Comparison of ENCODE assay signal across 8 cellular contexts in genomic region chr14:50342211-50343080, GRCh38. TPM values are rescaled to one million over a fixed set of nuclear protein-coding genes. Genes with fewer than 3 reads are reported as not detected.
DNase-seq lines count a peak whose midpoint lies in the region; ATAC-seq, FAIRE-seq and TF ChIP-seq lines count a peak whose summit lies in the region.

No MANE protein-coding gene starts in this region.

- CTCF ChIA-PET in HEK293T (lab: Yijun Ruan, JAX), result interaction anchor here (1.8 to 2.1 kb wide), 2 partner anchors 22 to 434 kb away, joined by 9 to 10 read pairs; no protein-coding TSS in a partner anchor

- TF ChIP-seq CTCF in pancreas (IDR thresholded peaks at IDR 0.05), result no peak

- ATAC-seq in pancreas, result peak; percentile 68 to 89 (median 82)
- ATAC-seq in GM19455 (IDR thresholded peaks at IDR 0.05; ENCODE audit: unreplicated experiment), result no peak
- ATAC-seq in GM18873 (IDR thresholded peaks at IDR 0.05; ENCODE audit: low FRiP score, unreplicated experiment), result no peak

- H3K27ac ChIP-seq in pancreas, result no peak overlapping the region

- intact Hi-C loops in head of caudate nucleus (cut with DNase I), result loop anchor here (5.0 to 10.0 kb wide), 2 partner anchors 52 to 190 kb away; partner anchors contain the start of genes CDKL1 and MAP4K5
- intact Hi-C loops in pancreas (cut with DNase I), result no loop called here

- H3K36me3 ChIP-seq in pancreas, result no peaks in the 10 kb centered on the region

- 17 to 23% methylated on average over 8 of the region's 8 CpGs for WGBS in pancreas, 2 donors

- POLR2A ChIA-PET in HEK293T (lab: Yijun Ruan, JAX), result interaction anchor here (1.0 kb wide), 1 partner anchor 189 kb away, joined by 3 read pairs; no protein-coding TSS in a partner anchor

- H3K27me3 ChIP-seq in pancreas, result no peaks in the 10 kb centered on the region

- FAIRE-seq in pancreas (lab: Jason Lieb, UNC), result no peak

- H3K9me3 ChIP-seq in pancreas, result no peaks in the 10 kb centered on the region

- no peak overlapping the region for H3K4me3 ChIP-seq in pancreas

- DNase-seq in D341Med (ENCODE audit: low spot score), result peak; percentile 82
- peak; percentile 25 for DNase-seq in HEK293T (ENCODE audit: extremely low spot score)
- DNase-seq in NCI-H526 (lab: John Stamatoyannopoulos, UW), result peak; percentile 36 to 61
- peak; percentile 47 for DNase-seq in activated naive CD4-positive, alpha-beta T cell treated with anti-CD3 and anti-CD28 coated beads, Interleukin-2, amount 50 U/mL, for 16 hours
- peak; percentile 50 to 91 (median 80) for DNase-seq in head of caudate nucleus
- DNase-seq in pancreas, result peak in 4 of 6 donors; percentile 20 to 51 (median 30)

- peaks cover 0 to 3% (median 0%) of the 10 kb centered on the region in 3 donors for H3K4me1 ChIP-seq in pancreas

TF ChIP-seq in HEK293T, 16 proteins besides CTCF, POLR2A, EP300 and RAD21:
- no peak for TF ChIP-seq FOXA1 (IDR thresholded peaks at IDR 0.05)
- no peak for TF ChIP-seq ZNF384 (IDR thresholded peaks at IDR 0.05)
- TF ChIP-seq L3MBTL2 (conservative IDR thresholded peaks at IDR 0.05), result no peak
- no peak for TF ChIP-seq ELF4 (IDR thresholded peaks at IDR 0.05)
- no peak for TF ChIP-seq SP1 (IDR thresholded peaks at IDR 0.05)
- no peak for TF ChIP-seq NFRKB (IDR thresholded peaks at IDR 0.05)

RNA-seq across cellular contexts. Expression of gene DMAC2L, which starts 30.3 kb away (rescaled TPM):
- 10 to 100 TPM in 2 of 6 donors, 1 to 10 TPM in 4; 8.3 to 17.7 (median 9.9) TPM for total RNA-seq in pancreas
- 10 to 100 TPM in 1 of 2 donors, 1 to 10 TPM in 1; 8.7 to 10.0 TPM for polyA plus RNA-seq in pancreas

RNA-seq across cellular contexts. Expression of gene L2HGDH, which starts 30.4 kb away (rescaled TPM):
- total RNA-seq in pancreas, result 1 to 10 TPM; 3.1 to 5.1 (median 3.7) TPM
- 1 to 10 TPM in 1 of 2 donors, under 1 TPM in 1; 0.99 to 1.9 TPM for polyA plus RNA-seq in pancreas

RNA-seq across cellular contexts. Expression of gene CDKL1, which starts 54.2 kb away (rescaled TPM):
- 1 to 10 TPM; 2.4 to 5.5 (median 4.4) TPM for total RNA-seq in pancreas
- under 1 TPM; 0.56 to 0.80 TPM for polyA plus RNA-seq in pancreas

Comparison
In these comparisons a context has a peak if more than half of its experiments do, and no peak if none do; other contexts are left out.
1. DNase-seq: peak in every context shown above with its lines; median percentile 82 in D341Med; 80 in head of caudate nucleus; 48 in NCI-H526; 47 in activated naive CD4-positive, alpha-beta T cell treated with anti-CD3 and anti-CD28 coated beads, Interleukin-2, amount 50 U/mL, for 16 hours; 30 in pancreas; 25 in HEK293T.
2. ATAC-seq: peak in pancreas (4 of 4); none in GM19455 (single experiment) and GM18873 (single experiment).